ENCODE assay signal across 29 cellular contexts in genomic region chr7:36381056-36381455, GRCh38.
"Had no signal": no experiment of that assay in that cellular context is flagged by ENCODE, and none has a peak within 500 bp of the region (broad histone marks: within the 10 kb centered on the region; RNA-seq: fewer than 3 reads in every experiment).

No MANE protein-coding gene starts in this region.

- H3K27me3 Mint-ChIP-seq: stimulated activated naive CD8-positive, alpha-beta T cell treated with anti-CD3 and anti-CD28 coated beads, Interleukin-15, Interleukin-2, amounts not matched to agents 100 ng/mL and 50 ng/mL, for 24 hours had no signal

- H3K79me2 ChIP-seq: parathyroid adenoma had no signal

- DNase-seq: nephron progenitor cell; nucleus accumbens; ovary; posterior cingulate gyrus; psoas muscle; right cardiac atrium; right lobe of liver; sigmoid colon; small intestine; stimulated activated CD4-positive, alpha-beta T cell treated with anti-CD3 and anti-CD28 coated beads, Interleukin-15, amount 100 ng/mL, for 24 hours; stimulated activated CD4-positive, alpha-beta T cell treated with anti-CD3 and anti-CD28 coated beads, Interleukin-2, amount 100 ng/mL, for 24 hours; stimulated activated CD4-positive, alpha-beta T cell treated with anti-CD3 and anti-CD28 coated beads, Interleukin-2, amount 100 ng/mL, for 48 hours; stimulated activated CD4-positive, alpha-beta T cell treated with anti-CD3 and anti-CD28 coated beads, Interleukin-4, amount 100 ng/mL, for 24 hours; stimulated activated naive B cell treated with anti-CD40 and anti-IgM and Interleukin-4, amounts not matched to agents 10 μg/mL and 1 μg/mL and 100 μg/mL, for 72 hours; stimulated activated naive CD4-positive, alpha-beta T cell treated with Interleukin-2 at 50 U/mL for 16 hours; stomach; thyroid gland; trophoblast cell; upper lobe of left lung had no signal

- H3K9me3 Mint-ChIP-seq: natural killer cell treated with Interleukin-12 subunit alpha and Interleukin-12 subunit beta and Interleukin-15 and Interleukin-18, amount 100 ng/mL, for 72 hours; stimulated activated naive B cell treated with anti-CD40 and anti-IgM and Interleukin-4, amounts not matched to agents 10 μg/mL and 1 μg/mL and 100 μg/mL, for 72 hours had no signal

- H3K27me3 ChIP-seq: neutrophil, ovary, right lobe of liver, sigmoid colon, stomach, thyroid gland, tibial nerve, upper lobe of left lung, vagina had no signal

- H3K4me3 Mint-ChIP-seq: natural killer cell treated with Interleukin-12 subunit alpha and Interleukin-12 subunit beta and Interleukin-15 and Interleukin-18, amount 100 ng/mL, for 72 hours; nephron progenitor cell; neural crest cell; stimulated activated effector memory CD8-positive, alpha-beta T cell treated with anti-CD3 and anti-CD28 coated beads, Interleukin-12 subunit alpha, Interleukin-12 subunit beta, amount 100 ng/mL, for 72 hours; stimulated activated naive B cell treated with anti-CD40 and anti-IgM and Interleukin-4, amounts not matched to agents 10 μg/mL and 1 μg/mL and 100 μg/mL, for 72 hours; stimulated activated naive CD8-positive, alpha-beta T cell treated with anti-CD3 and anti-CD28 coated beads, Interleukin-15, Interleukin-2, amounts not matched to agents 100 ng/mL and 50 ng/mL, for 24 hours had no signal

- H3K36me3 Mint-ChIP-seq: stimulated activated effector memory CD8-positive, alpha-beta T cell treated with anti-CD3 and anti-CD28 coated beads, Interleukin-12 subunit alpha, Interleukin-12 subunit beta, amount 100 ng/mL, for 72 hours; stimulated activated naive B cell treated with anti-CD40 and anti-IgM and Interleukin-4, amounts not matched to agents 10 μg/mL and 1 μg/mL and 100 μg/mL, for 72 hours had no signal

- H2AFZ ChIP-seq: parathyroid adenoma had no signal

- ATAC-seq: natural killer cell treated with Interleukin-12 subunit alpha and Interleukin-12 subunit beta and Interleukin-15 and Interleukin-18, amount 100 ng/mL, for 72 hours; right cardiac atrium; right lobe of liver; stimulated activated effector memory CD8-positive, alpha-beta T cell treated with anti-CD3 and anti-CD28 coated beads, Interleukin-12 subunit alpha, Interleukin-12 subunit beta, amount 100 ng/mL, for 72 hours; stimulated activated naive B cell treated with anti-CD40 and anti-IgM and Interleukin-4, amounts not matched to agents 10 μg/mL and 1 μg/mL and 100 μg/mL, for 72 hours had no signal

- H3K4me1 Mint-ChIP-seq: nephron progenitor cell; neural crest cell; stimulated activated naive B cell treated with anti-CD40 and anti-IgM and Interleukin-4, amounts not matched to agents 10 μg/mL and 1 μg/mL and 100 μg/mL, for 72 hours had no signal

- H3K4me3 ChIP-seq: ovary, psoas muscle, right lobe of liver, sigmoid colon, stomach, thoracic aorta, thyroid gland, tibial nerve, upper lobe of left lung, vagina had no signal

- H3K27ac Mint-ChIP-seq: natural killer cell treated with Interleukin-12 subunit alpha and Interleukin-12 subunit beta and Interleukin-15 and Interleukin-18, amount 100 ng/mL, for 72 hours; nephron progenitor cell; progenitor cell of endocrine pancreas; stimulated activated effector memory CD8-positive, alpha-beta T cell treated with anti-CD3 and anti-CD28 coated beads, Interleukin-12 subunit alpha, Interleukin-12 subunit beta, amount 100 ng/mL, for 72 hours; stimulated activated naive B cell treated with anti-CD40 and anti-IgM and Interleukin-4, amounts not matched to agents 10 μg/mL and 1 μg/mL and 100 μg/mL, for 72 hours; stimulated activated naive CD8-positive, alpha-beta T cell treated with anti-CD3 and anti-CD28 coated beads, Interleukin-15, Interleukin-2, amounts not matched to agents 100 ng/mL and 50 ng/mL, for 24 hours had no signal

- H3K9me3 ChIP-seq: neutrophil, ovary, psoas muscle, right lobe of liver, sigmoid colon, stomach, thoracic aorta, thyroid gland, upper lobe of left lung, vagina had no signal

- H3K27ac ChIP-seq: neutrophil, ovary, parathyroid adenoma, psoas muscle, right lobe of liver, stomach, thoracic aorta, thyroid gland, tibial nerve, upper lobe of left lung, vagina had no signal

- H3K4me1 ChIP-seq: parathyroid adenoma, psoas muscle, right lobe of liver, sigmoid colon, stomach, thyroid gland, upper lobe of left lung, vagina had no signal

- H3K36me3 ChIP-seq: neutrophil, ovary, right lobe of liver, sigmoid colon, stomach, thoracic aorta, thyroid gland, tibial nerve, upper lobe of left lung, vagina had no signal
